In genomic region chr16:13935408-13935807, GRCh38 we compare ENCODE assay signal across 1 cellular context.
TF ChIP-seq lines count a peak whose summit lies in the region.

No MANE protein-coding gene starts in this region.

TF ChIP-seq in GM12878, 131 proteins besides CTCF, POLR2A, EP300 and RAD21 (continued from another document):
- TF ChIP-seq BCLAF1 (IDR thresholded peaks at IDR 0.05) = no peak
- TF ChIP-seq TCF3 (IDR thresholded peaks at IDR 0.05; ENCODE audit: borderline replicate concordance, insufficient read depth, low read depth, low read length) = no peak
- TF ChIP-seq ELK1 (IDR thresholded peaks at IDR 0.05; ENCODE audit: low read depth, low read length) = no peak
- TF ChIP-seq RFX5 (IDR thresholded peaks at IDR 0.05; ENCODE audit: low read depth, low read length) = no peak
- no peak for TF ChIP-seq ZBTB33 (IDR thresholded peaks at IDR 0.05)
- TF ChIP-seq RCOR1 (conservative IDR thresholded peaks at IDR 0.05; ENCODE audit: low read depth, low read length) = no peak
- TF ChIP-seq STAT1 (conservative IDR thresholded peaks at IDR 0.05) = no peak
- TF ChIP-seq NFXL1 (IDR thresholded peaks at IDR 0.05; ENCODE audit: borderline replicate concordance) = no peak
- no peak for TF ChIP-seq POLR2AphosphoS5 (IDR thresholded peaks at IDR 0.05; ENCODE audit: low read length)
- no peak for TF ChIP-seq E4F1 (IDR thresholded peaks at IDR 0.05; ENCODE audit: borderline replicate concordance, partially characterized antibody)
